In the genomic region with DNA sequence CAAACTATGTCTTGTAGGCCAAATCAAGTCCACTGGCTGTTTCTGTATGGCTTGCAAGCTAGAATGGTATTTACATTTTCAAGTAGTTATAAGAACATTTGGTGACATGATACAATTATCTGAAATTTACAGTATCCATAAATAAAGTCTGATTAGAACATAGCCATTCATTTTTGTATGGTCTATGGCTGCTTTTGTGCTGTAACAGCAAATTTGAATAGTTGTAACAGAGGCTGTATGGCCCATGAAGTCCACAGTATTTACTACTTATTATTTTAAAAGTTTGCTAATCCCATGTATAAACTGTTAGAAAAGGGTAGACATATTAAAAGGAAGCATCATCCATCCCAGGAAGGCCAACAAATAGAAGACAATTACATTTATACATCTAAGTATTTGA, we compare ENCODE assay signal across 37 cellular contexts. TPM values are rescaled to one million over a fixed set of nuclear protein-coding genes. Genes with fewer than 3 reads are reported as not detected.
"Had no signal": no experiment of that assay in that cellular context is flagged by ENCODE, and none has a peak within 500 bp of the region (broad histone marks: within the 10 kb centered on the region; RNA-seq: fewer than 3 reads in every experiment).

No MANE protein-coding gene starts in this region.

- DNase-seq: activated B cell treated with CpG ODN at 0.5 μM for 24 hours; activated CD4-positive, alpha-beta memory T cell treated with anti-CD3 and anti-CD28 coated beads for 36 hours; activated CD4-positive, alpha-beta T cell treated with anti-CD3 and anti-CD28 coated beads for 4 hours; activated CD4-positive, alpha-beta T cell treated with anti-CD3 and anti-CD28 coated beads, Interleukin-2, amount 50 U/mL, for 1 hour; activated CD4-positive, alpha-beta T cell treated with anti-CD3 and anti-CD28 coated beads, Interleukin-2, amount 50 U/mL, for 4 hours; activated CD4-positive, CD25-positive, alpha-beta regulatory T cell treated with anti-CD3 and anti-CD28 coated beads, Interleukin-2, amount 50 U/mL, for 72 hours; activated CD8-positive, alpha-beta memory T cell treated with anti-CD3 and anti-CD28 coated beads, Interleukin-2, amount 50 U/mL, for 4 hours; activated CD8-positive, alpha-beta T cell treated with anti-CD3 and anti-CD28 coated beads for 36 hours; activated effector memory CD4-positive, alpha-beta T cell treated with anti-CD3 and anti-CD28 coated beads, Interleukin-2, amount 50 U/mL, for 16 hours; activated gamma-delta T cell treated with Interleukin-2 at 50 U/mL for 16 hours; activated naive CD4-positive, alpha-beta T cell; activated naive CD4-positive, alpha-beta T cell treated with anti-CD3 and anti-CD28 coated beads for 36 hours; activated naive CD4-positive, alpha-beta T cell treated with anti-CD3 and anti-CD28 coated beads, Interleukin-2, amount 50 U/mL, for 16 hours; activated naive CD8-positive, alpha-beta T cell treated with anti-CD3 and anti-CD28 coated beads for 36 hours; activated T-cell treated with anti-CD3 and anti-CD28 coated beads for 4 hours; activated T-cell treated with anti-CD3 and anti-CD28 coated beads, Interleukin-2, amount 50 U/mL, for 1 hour; activated T-cell treated with anti-CD3 and anti-CD28 coated beads, Interleukin-2, amount 50 U/mL, for 4 hours; activated T-cell treated with anti-CD3 and anti-CD28 coated beads, Interleukin-2, amount 50 U/mL, for 72 hours; adrenal gland; amniotic stem cell; aorta; body of pancreas; brain microvascular endothelial cell; central memory CD4-positive, alpha-beta T cell; T-helper 1 cell; T-helper 2 cell; T-helper 9 cell had no signal

- H3K9me3 Mint-ChIP-seq: activated B cell treated with CpG ODN at 0.5 μM for 24 hours; activated CD4-positive, alpha-beta memory T cell treated with anti-CD3 and anti-CD28 coated beads for 36 hours; activated CD8-positive, alpha-beta T cell treated with anti-CD3 and anti-CD28 coated beads for 36 hours; activated naive CD4-positive, alpha-beta T cell treated with anti-CD3 and anti-CD28 coated beads for 36 hours; activated naive CD4-positive, alpha-beta T cell treated with anti-CD3 and anti-CD28 coated beads, Interleukin-2, amount 50 U/mL, for 72 hours; activated naive CD8-positive, alpha-beta T cell treated with anti-CD3 and anti-CD28 coated beads for 36 hours; activated T-cell treated with anti-CD3 and anti-CD28 coated beads, Interleukin-2, amount 50 U/mL, for 4 hours; activated T-cell treated with anti-CD3 and anti-CD28 coated beads, Interleukin-2, amount 50 U/mL, for 72 hours; activated T-helper 1 cell treated with anti-CD3 and anti-CD28 coated beads, Interleukin-12 subunit alpha, Interleukin-12 subunit beta, Interleukin-2, Interleukin-4 antibody, amounts not matched to agents 30 ng/mL and 10 ng/mL and 1 ng/mL, durations not matched to agents 14 hours and 24 hours and 36 hours; activated T-helper 17 cell treated with anti-CD3 and anti-CD28 coated beads, Interleukin-2, amount 50 U/mL, for 72 hours; T-helper 1 cell treated with Interleukin-12 subunit alpha and Interleukin-12 subunit beta and Interleukin-4 antibody, amounts not matched to agents 30 μg/mL and 1 μg/mL, for 36 hours; T-helper 2 cell treated with Interferon-gamma antibody and Interleukin-4, amounts not matched to agents 5 μg/mL and 100 μg/mL, for 36 hours had no signal

- H3K4me1 ChIP-seq: adrenal gland, body of pancreas, breast epithelium had no signal

- H3K27me3 ChIP-seq: adrenal gland, body of pancreas, brain microvascular endothelial cell, breast epithelium had no signal

- H3K27ac Mint-ChIP-seq: activated B cell treated with CpG ODN at 0.5 μM for 24 hours; activated CD4-positive, alpha-beta memory T cell treated with anti-CD3 and anti-CD28 coated beads for 36 hours; activated CD8-positive, alpha-beta T cell treated with anti-CD3 and anti-CD28 coated beads for 36 hours; activated naive CD4-positive, alpha-beta T cell treated with anti-CD3 and anti-CD28 coated beads for 36 hours; activated naive CD4-positive, alpha-beta T cell treated with anti-CD3 and anti-CD28 coated beads, Interleukin-2, amount 50 U/mL, for 72 hours; activated naive CD8-positive, alpha-beta T cell treated with anti-CD3 and anti-CD28 coated beads for 36 hours; activated T-helper 1 cell treated with anti-CD3 and anti-CD28 coated beads, Interleukin-12 subunit alpha, Interleukin-12 subunit beta, Interleukin-2, Interleukin-4 antibody, amounts not matched to agents 30 ng/mL and 10 ng/mL and 1 ng/mL, durations not matched to agents 14 hours and 24 hours and 36 hours; activated T-helper 17 cell treated with anti-CD3 and anti-CD28 coated beads, Interleukin-2, amount 50 U/mL, for 72 hours; T-helper 1 cell treated with Interleukin-12 subunit alpha and Interleukin-12 subunit beta and Interleukin-4 antibody, amounts not matched to agents 30 μg/mL and 1 μg/mL, for 36 hours; T-helper 2 cell treated with Interferon-gamma antibody and Interleukin-4, amounts not matched to agents 5 μg/mL and 100 μg/mL, for 36 hours had no signal

- H3K27ac ChIP-seq: adrenal gland, body of pancreas, brain microvascular endothelial cell, breast epithelium, VCaP had no signal

- ATAC-seq: activated CD8-positive, alpha-beta T cell treated with anti-CD3 and anti-CD28 coated beads for 36 hours; activated naive CD4-positive, alpha-beta T cell treated with anti-CD3 and anti-CD28 coated beads, Interleukin-2, amount 50 U/mL, for 72 hours; activated T-cell treated with anti-CD3 and anti-CD28 coated beads, Interleukin-2, amount 50 U/mL, for 4 hours; activated T-cell treated with anti-CD3 and anti-CD28 coated beads, Interleukin-2, amount 50 U/mL, for 72 hours; activated T-helper 17 cell treated with anti-CD3 and anti-CD28 coated beads, Interleukin-2, amount 50 U/mL, for 72 hours; body of pancreas had no signal

- H3K4me1 Mint-ChIP-seq: activated B cell treated with CpG ODN at 0.5 μM for 24 hours; activated naive CD8-positive, alpha-beta T cell treated with anti-CD3 and anti-CD28 coated beads for 36 hours; activated T-helper 17 cell treated with anti-CD3 and anti-CD28 coated beads, Interleukin-2, amount 50 U/mL, for 72 hours had no signal

- H3K4me3 Mint-ChIP-seq: activated B cell treated with CpG ODN at 0.5 μM for 24 hours; activated CD4-positive, alpha-beta memory T cell treated with anti-CD3 and anti-CD28 coated beads for 36 hours; activated CD8-positive, alpha-beta T cell treated with anti-CD3 and anti-CD28 coated beads for 36 hours; activated naive CD4-positive, alpha-beta T cell treated with anti-CD3 and anti-CD28 coated beads for 36 hours; activated naive CD8-positive, alpha-beta T cell treated with anti-CD3 and anti-CD28 coated beads for 36 hours; activated T-cell treated with anti-CD3 and anti-CD28 coated beads, Interleukin-2, amount 50 U/mL, for 4 hours; activated T-cell treated with anti-CD3 and anti-CD28 coated beads, Interleukin-2, amount 50 U/mL, for 72 hours; activated T-helper 1 cell treated with anti-CD3 and anti-CD28 coated beads, Interleukin-12 subunit alpha, Interleukin-12 subunit beta, Interleukin-2, Interleukin-4 antibody, amounts not matched to agents 30 ng/mL and 10 ng/mL and 1 ng/mL, durations not matched to agents 14 hours and 24 hours and 36 hours; activated T-helper 17 cell treated with anti-CD3 and anti-CD28 coated beads, Interleukin-2, amount 50 U/mL, for 72 hours; T-helper 1 cell treated with Interleukin-12 subunit alpha and Interleukin-12 subunit beta and Interleukin-4 antibody, amounts not matched to agents 30 μg/mL and 1 μg/mL, for 36 hours; T-helper 2 cell treated with Interferon-gamma antibody and Interleukin-4, amounts not matched to agents 5 μg/mL and 100 μg/mL, for 36 hours had no signal

- H3K27me3 Mint-ChIP-seq: activated B cell treated with CpG ODN at 0.5 μM for 24 hours; activated CD4-positive, alpha-beta memory T cell treated with anti-CD3 and anti-CD28 coated beads for 36 hours; activated CD8-positive, alpha-beta T cell treated with anti-CD3 and anti-CD28 coated beads for 36 hours; activated naive CD8-positive, alpha-beta T cell treated with anti-CD3 and anti-CD28 coated beads for 36 hours; activated T-helper 17 cell treated with anti-CD3 and anti-CD28 coated beads, Interleukin-2, amount 50 U/mL, for 72 hours had no signal

- FAIRE-seq: astrocyte, TTC549 had no signal

- H3K4me3 ChIP-seq: adrenal gland, body of pancreas, breast epithelium had no signal

- H3K9me3 ChIP-seq: body of pancreas had no signal

RNA-seq across cellular contexts. Expression of gene CCNO, which starts 56.4 kb away (rescaled TPM):
- total RNA-seq: activated B cell treated with CpG ODN at 0.5 μM for 24 hours; activated CD4-positive, alpha-beta memory T cell treated with anti-CD3 and anti-CD28 coated beads for 36 hours; activated CD8-positive, alpha-beta T cell treated with anti-CD3 and anti-CD28 coated beads for 36 hours; activated naive CD4-positive, alpha-beta T cell treated with anti-CD3 and anti-CD28 coated beads for 36 hours; activated naive CD4-positive, alpha-beta T cell treated with anti-CD3 and anti-CD28 coated beads, Interleukin-2, amount 50 U/mL, for 72 hours; activated T-cell treated with anti-CD3 and anti-CD28 coated beads, Interleukin-2, amount 50 U/mL, for 4 hours; activated T-helper 17 cell treated with anti-CD3 and anti-CD28 coated beads, Interleukin-2, amount 50 U/mL, for 72 hours; cerebellum had no signal
